In genomic region chr12:51846911-51847829, GRCh38 we compare ENCODE assay signal across 9 cellular contexts. TPM values are rescaled to one million over a fixed set of nuclear protein-coding genes. Genes with fewer than 3 reads are reported as not detected.
A peak's percentile ranks its signal among the peaks of the same experiment; 100 is the strongest.
DNase-seq lines count a peak whose midpoint lies in the region; ATAC-seq lines count a peak whose summit lies in the region.
"Had no signal": no experiment of that assay in that cellular context is flagged by ENCODE, and none has a peak within 500 bp of the region (broad histone marks: within the 10 kb centered on the region; RNA-seq: fewer than 3 reads in every experiment).

No MANE protein-coding gene starts in this region.

- H3K4me1 Mint-ChIP-seq in dendritic cell treated with granulocyte-macrophage colony-stimulating factor and Interleukin-4, amounts not matched to agents 40 ng/mL and 50 ng/mL, for 4 days (ENCODE audit: low read depth): peaks cover 64% of the 10 kb centered on the region

- peaks cover 61% of the 10 kb centered on the region for H3K27me3 Mint-ChIP-seq in dendritic cell treated with granulocyte-macrophage colony-stimulating factor and Interleukin-4, amounts not matched to agents 40 ng/mL and 50 ng/mL, for 4 days

- H3K4me3 Mint-ChIP-seq in dendritic cell treated with granulocyte-macrophage colony-stimulating factor and Interleukin-4, amounts not matched to agents 40 ng/mL and 50 ng/mL, for 4 days: peak overlapping the region; percentile 63

- H3K4me3 ChIP-seq in mesodermal cell (ENCODE audit: extremely low read depth, insufficient read depth, low read length, poor library complexity, severe bottlenecking): peak overlapping the region; percentile 85

- no peaks in the 10 kb centered on the region for H3K36me3 Mint-ChIP-seq in dendritic cell treated with granulocyte-macrophage colony-stimulating factor and Interleukin-4, amounts not matched to agents 40 ng/mL and 50 ng/mL, for 4 days (ENCODE audit: low read depth)

- H3K27ac ChIP-seq in mesodermal cell (ENCODE audit: low read depth, low read length, severe bottlenecking): peak overlapping the region; percentile 83
- H3K27ac ChIP-seq: KMS-11 had no signal

- H3K27ac Mint-ChIP-seq in dendritic cell treated with granulocyte-macrophage colony-stimulating factor and Interleukin-4, amounts not matched to agents 40 ng/mL and 50 ng/mL, for 4 days: no peak overlapping the region

- H3K9me3 ChIP-seq in mesodermal cell (ENCODE audit: control insufficient read depth, low read length): no peaks in the 10 kb centered on the region

- no peaks in the 10 kb centered on the region for H3K9me3 Mint-ChIP-seq in dendritic cell treated with granulocyte-macrophage colony-stimulating factor and Interleukin-4, amounts not matched to agents 40 ng/mL and 50 ng/mL, for 4 days

- DNase-seq in Daoy (ENCODE audit: low read depth) (peak; percentile 62), T-helper 9 cell (peak; percentile 27), NCI-H2107 (lab: John Stamatoyannopoulos, UW) (no peak), H4 (ENCODE audit: low spot score) (no peak)
- peak; percentile 24 for DNase-seq in stimulated activated CD8-positive, alpha-beta memory T cell treated with anti-CD3 and anti-CD28 coated beads, Interleukin-7, amount 100 ng/mL, for 24 hours (ENCODE audit: low read depth)

- 0% methylated on average over 37 to 43 of the region's 66 CpGs for WGBS in mesodermal cell (ENCODE audit: insufficient coverage in 2 of 2), 2 experiments

- ATAC-seq in GM18873 (IDR thresholded peaks at IDR 0.05; ENCODE audit: low FRiP score, unreplicated experiment): no peak

- intact Hi-C loops in dendritic cell treated with granulocyte-macrophage colony-stimulating factor and Interleukin-4, amounts not matched to agents 40 ng/mL and 50 ng/mL, for 4 days (cut with micrococcal nuclease): no loop called here

- H3K36me3 ChIP-seq in mesodermal cell (ENCODE audit: control insufficient read depth, insufficient read depth, low read length): peaks cover 26% of the 10 kb centered on the region

- H3K4me1 ChIP-seq in mesodermal cell (ENCODE audit: control insufficient read depth, insufficient read depth, low read length, poor library complexity, severe bottlenecking): peaks cover 11% of the 10 kb centered on the region

RNA-seq across cellular contexts. Expression of gene FIGNL2, which starts 1.3 kb away (rescaled TPM):
- total RNA-seq in Daoy (2014; rRNA removed; shearing (Covaris generic)): 0.09 TPM in 1 of 2 replicates, not detected in the other
- 25.1 TPM for polyA plus RNA-seq in mesodermal cell (2013, experiment 1 of 2)
- 23.3 TPM for polyA plus RNA-seq in mesodermal cell (2013, experiment 2 of 2)
- not detected in 2 replicates for total RNA-seq in H4 (2014; rRNA removed; shearing (Covaris generic))

RNA-seq across cellular contexts. Expression of gene ANKRD33, which starts 40.7 kb away (rescaled TPM):
- not detected in 2 replicates for total RNA-seq in Daoy (2014; rRNA removed; shearing (Covaris generic))
- 0.33 TPM for polyA plus RNA-seq in mesodermal cell (2013, experiment 1 of 2)
- 0.86 TPM for polyA plus RNA-seq in mesodermal cell (2013, experiment 2 of 2)
- not detected in 2 replicates for total RNA-seq in H4 (2014; rRNA removed; shearing (Covaris generic))

Comparison
In these comparisons a context has a peak if more than half of its experiments do, and no peak if none do; other contexts are left out.
1. DNase-seq: peak in Daoy (single experiment), T-helper 9 cell (single experiment) and stimulated activated CD8-positive, alpha-beta memory T cell treated with anti-CD3 and anti-CD28 coated beads, Interleukin-7, amount 100 ng/mL, for 24 hours (single experiment); none in NCI-H2107 (single experiment) and H4 (single experiment).